ENCODE assay signal across 8 cellular contexts in genomic region chr21:25350056-25350455, GRCh38.
DNase-seq lines count a peak whose midpoint lies in the region; TF ChIP-seq lines count a peak whose summit lies in the region.

No MANE protein-coding gene starts in this region.

- intact Hi-C loops in testis (cut with DNase I; ENCODE audit: low total_unique reads), result no loop called here

- peak in 2 of 3 experiments; percentile 6 to 42 for TF ChIP-seq CTCF in testis (IDR thresholded peaks at IDR 0.05)

- no peak overlapping the region for H3K27ac ChIP-seq in testis

- TF ChIP-seq POLR2A in erythroblast (IDR thresholded peaks at IDR 0.05; ENCODE audit: low read length) (no peak), testis (IDR thresholded peaks at IDR 0.05) (no peak)

- no peaks in the 10 kb centered on the region for H3K4me1 ChIP-seq in testis

- DNase-seq in activated effector memory CD4-positive, alpha-beta T cell treated with anti-CD3 and anti-CD28 coated beads, Interleukin-2, amount 50 U/mL, for 16 hours, result peak; percentile 62
- DNase-seq in activated effector memory CD4-positive, alpha-beta T cell treated with Interleukin-2 at 50 U/mL for 16 hours, result no peak
- peak; percentile 7 for DNase-seq in RKO (ENCODE audit: low spot score)
- peak; percentile 2 to 28 for DNase-seq in erythroblast (lab: John Stamatoyannopoulos, UW)
- DNase-seq in testis, result peak; percentile 78
- DNase-seq in NCI-H187 treated with DMSO at 0.1 percent for 48 hours (lab: John Stamatoyannopoulos, UW), result no peak
- no peak for DNase-seq in NCI-H2227 treated with DMSO at 0.1 percent for 48 hours (lab: John Stamatoyannopoulos, UW)
- DNase-seq in activated gamma-delta T cell treated with Interleukin-2 at 50 U/mL for 16 hours, result no peak

- 67 to 79% methylated on average over 6 of the region's 6 CpGs for WGBS in testis, 2 donors

- H3K36me3 ChIP-seq in testis (ENCODE audit: low read depth, missing control alignments), result no peaks in the 10 kb centered on the region

- H3K4me3 ChIP-seq in testis, result no peak overlapping the region

- H3K27me3 ChIP-seq in testis, result no peaks in the 10 kb centered on the region

- no peaks in the 10 kb centered on the region for H3K9me3 ChIP-seq in testis

Comparison
In these comparisons a context has a peak if more than half of its experiments do, and no peak if none do; other contexts are left out.
1. DNase-seq: peak in activated effector memory CD4-positive, alpha-beta T cell treated with anti-CD3 and anti-CD28 coated beads, Interleukin-2, amount 50 U/mL, for 16 hours (single experiment), RKO (single experiment), erythroblast (2 of 2) and testis (single experiment); none in activated effector memory CD4-positive, alpha-beta T cell treated with Interleukin-2 at 50 U/mL for 16 hours (single experiment), NCI-H187 treated with DMSO at 0.1 percent for 48 hours (single experiment), NCI-H2227 treated with DMSO at 0.1 percent for 48 hours (single experiment) and activated gamma-delta T cell treated with Interleukin-2 at 50 U/mL for 16 hours (single experiment).